18 cellular contexts compared by ENCODE assay signal in the genomic region with DNA sequence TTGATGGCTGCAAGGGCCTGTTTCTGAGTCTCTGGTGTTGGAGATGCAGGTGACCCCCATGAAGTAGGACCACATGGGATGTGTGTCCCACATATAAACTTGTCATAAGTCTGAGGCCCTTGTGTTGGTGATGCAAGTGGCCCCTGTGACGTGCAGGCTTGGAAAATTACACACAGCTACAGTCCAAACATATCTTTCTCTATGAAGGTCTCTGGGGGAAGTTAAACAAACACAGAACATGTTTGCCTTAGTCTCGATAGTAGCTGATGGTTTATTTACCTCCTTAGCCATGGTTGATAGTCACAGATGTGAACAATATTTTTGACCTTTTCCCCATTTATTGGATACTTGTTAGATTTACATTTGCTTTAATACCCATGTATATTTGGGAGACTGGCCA.
DNase-seq lines count a peak whose midpoint lies in the region; TF ChIP-seq lines count a peak whose summit lies in the region.
"Had no signal": no experiment of that assay in that cellular context is flagged by ENCODE, and none has a peak within 500 bp of the region (broad histone marks: within the 10 kb centered on the region; RNA-seq: fewer than 3 reads in every experiment).

No MANE protein-coding gene starts in this region.

- H3K4me3 Mint-ChIP-seq in progenitor cell of endocrine pancreas (ENCODE audit: low read depth) = no peak overlapping the region
- H3K4me3 Mint-ChIP-seq: HFFc6 had no signal

- H3K27ac Mint-ChIP-seq in progenitor cell of endocrine pancreas = peak overlapping the region; percentile 22
- H3K27ac Mint-ChIP-seq: HFFc6 had no signal

- in situ Hi-C loops in G401 (cut with HindIII; ENCODE audit: low sequenced_read_pairs) = no loop called here

- peak; percentile 3 for DNase-seq in NCI-H1436 (lab: John Stamatoyannopoulos, UW)
- DNase-seq in NCI-H1436 treated with DMSO at 0.1 percent for 48 hours (lab: John Stamatoyannopoulos, UW) = no peak
- DNase-seq in NCI-H146 treated with DMSO at 0.1 percent for 48 hours (lab: John Stamatoyannopoulos, UW; ENCODE audit: unreplicated experiment) = peak; percentile 12
- DNase-seq in SHP77 (lab: John Stamatoyannopoulos, UW) = peak; percentile 45 to 65
- no peak for DNase-seq in progenitor cell of endocrine pancreas (ENCODE audit: low spot score, unreplicated experiment)
- DNase-seq in Kasumi-1 (lab: John Stamatoyannopoulos, UW) = no peak
- DNase-seq in G401 (ENCODE audit: low spot score) = no peak
- no peak for DNase-seq in COR-L47 (lab: John Stamatoyannopoulos, UW)
- DNase-seq: 8988T, Caco-2, DMS79 treated with DMSO at 0.1 percent for 48 hours, GDM1, GOT3, HFFc6, MM.1S, NCI-H2107, OCI-M1, RPMI8226 had no signal

- no peaks in the 10 kb centered on the region for H3K9me3 Mint-ChIP-seq in progenitor cell of endocrine pancreas (ENCODE audit: low read depth)
- H3K9me3 Mint-ChIP-seq: HFFc6 had no signal

- H3K4me1 Mint-ChIP-seq in progenitor cell of endocrine pancreas (ENCODE audit: low read depth) = peaks cover 9% of the 10 kb centered on the region

- TF ChIP-seq CTCF in progenitor cell of endocrine pancreas (IDR thresholded peaks at IDR 0.05; ENCODE audit: unreplicated experiment) = no peak

- no peaks in the 10 kb centered on the region for H3K27me3 Mint-ChIP-seq in progenitor cell of endocrine pancreas

- H3K36me3 Mint-ChIP-seq in progenitor cell of endocrine pancreas (ENCODE audit: insufficient read depth) = no peaks in the 10 kb centered on the region

Comparison
In these comparisons a context has a peak if more than half of its experiments do, and no peak if none do; other contexts are left out.
1. DNase-seq: peak in NCI-H1436 (single experiment), NCI-H146 treated with DMSO at 0.1 percent for 48 hours (single experiment) and SHP77 (2 of 2); none in NCI-H1436 treated with DMSO at 0.1 percent for 48 hours (single experiment), progenitor cell of endocrine pancreas (single experiment), Kasumi-1 (0 of 2), G401 (single experiment) and COR-L47 (single experiment).